In genomic region chr19:31506102-31506501, GRCh38 we compare ENCODE assay signal across 24 cellular contexts.
DNase-seq lines count a peak whose midpoint lies in the region; FAIRE-seq and TF ChIP-seq lines count a peak whose summit lies in the region.
"Had no signal": no experiment of that assay in that cellular context is flagged by ENCODE, and none has a peak within 500 bp of the region (broad histone marks: within the 10 kb centered on the region; RNA-seq: fewer than 3 reads in every experiment).

No MANE protein-coding gene starts in this region.

- H3K4me3 Mint-ChIP-seq in CD4-positive, alpha-beta memory T cell = no peak overlapping the region
- H3K4me3 Mint-ChIP-seq: CD4-positive, CD25-positive, alpha-beta regulatory T cell; CD8-positive, alpha-beta memory T cell had no signal

- TF ChIP-seq CTCF in A673 (conservative IDR thresholded peaks at IDR 0.05; ENCODE audit: low read depth, low read length) (no peak), vagina (IDR thresholded peaks at IDR 0.05) (no peak)

- CTCF ChIA-PET in A673 (lab: Charles Lee) = no interaction called here
- CTCF ChIA-PET in CD4-positive, alpha-beta memory T cell (lab: Charles Lee; ENCODE audit: partially characterized antibody) = no interaction called here

- H4K91ac ChIP-seq in neuronal stem cell (ENCODE audit: low read depth, low read length, poor library complexity) = no peak overlapping the region

- no peak overlapping the region for H2AFZ ChIP-seq in neuronal stem cell (ENCODE audit: low read length)
- H2AFZ ChIP-seq: GM23248 had no signal

- H3K14ac ChIP-seq in neuronal stem cell (ENCODE audit: low read length) = peak overlapping the region; percentile 38

- H2BK15ac ChIP-seq in neuronal stem cell (ENCODE audit: low read length) = no peak overlapping the region

- intact Hi-C loops in A673 (cut with micrococcal nuclease; ENCODE audit: unreplicated experiment) (no loop called here), vagina (cut with DNase I) (no loop called here)
- intact Hi-C loops in CD4-positive, alpha-beta memory T cell (cut with micrococcal nuclease) = no loop called here

- no peak overlapping the region for H3K4me3 ChIP-seq in A673 (ENCODE audit: low read depth, low read length, poor library complexity, severe bottlenecking)
- H3K4me3 ChIP-seq in neuronal stem cell (ENCODE audit: low read length in 2 of 2) = no peak overlapping the region
- H3K4me3 ChIP-seq in vagina = no peak overlapping the region
- no peak overlapping the region for H3K4me3 ChIP-seq in CD4-positive, alpha-beta memory T cell (ENCODE audit: low read length in 2 of 2)
- no peak overlapping the region for H3K4me3 ChIP-seq in effector memory CD4-positive, alpha-beta T cell (ENCODE audit: insufficient read depth, low read depth, low read length, poor library complexity, severe bottlenecking)
- H3K4me3 ChIP-seq: A549, BLaER1, GM12878, GM23248 had no signal

- no peak overlapping the region for H2BK12ac ChIP-seq in neuronal stem cell (ENCODE audit: low read length)

- POLR2A ChIA-PET in A673 (lab: Charles Lee; ENCODE audit: low non-redundant PET) = no interaction called here
- POLR2A ChIA-PET in CD4-positive, alpha-beta memory T cell (lab: Charles Lee; ENCODE audit: partially characterized antibody) = no interaction called here

- no peak overlapping the region for H2AK5ac ChIP-seq in neuronal stem cell (ENCODE audit: low read depth, low read length)

- H3K36me3 ChIP-seq in A673 (ENCODE audit: insufficient read depth, low read length, poor library complexity, severe bottlenecking) (no peaks in the 10 kb centered on the region), neuronal stem cell (replicated peaks in 1 of 2; ENCODE audit: control insufficient read depth in 2 of 2, insufficient read depth in 2 of 2, low read length in 2 of 2) (no peaks in the 10 kb centered on the region), vagina (no peaks in the 10 kb centered on the region)
- H3K36me3 ChIP-seq in CD4-positive, alpha-beta memory T cell (ENCODE audit: insufficient read depth, low read length) = no peaks in the 10 kb centered on the region
- H3K36me3 ChIP-seq in effector memory CD4-positive, alpha-beta T cell (ENCODE audit: control insufficient read depth, insufficient read depth, low read length) = no peaks in the 10 kb centered on the region
- H3K36me3 ChIP-seq: BLaER1 had no signal

- H3K4ac ChIP-seq in neuronal stem cell (ENCODE audit: low read length) = no peak overlapping the region

- no peak overlapping the region for H3K18ac ChIP-seq in neuronal stem cell (ENCODE audit: low read length)

- H3K4me2 ChIP-seq in neuronal stem cell (ENCODE audit: insufficient read depth, low read length, poor library complexity, severe bottlenecking) = no peak overlapping the region
- H3K4me2 ChIP-seq: A549, BLaER1 had no signal

- no peak overlapping the region for H3K9ac ChIP-seq in neuronal stem cell (ENCODE audit: low read depth, low read length, poor library complexity)
- H3K9ac ChIP-seq: BLaER1, GM23248 had no signal

- H3K27me3 Mint-ChIP-seq in CD4-positive, alpha-beta memory T cell = peaks cover 4 to 11% of the 10 kb centered on the region in 2 donors
- H3K27me3 Mint-ChIP-seq: CD4-positive, CD25-positive, alpha-beta regulatory T cell had no signal

- BruUV-seq in A673 (replicated peaks; lab: Mats Ljungman, UMichigan) = no TSS peak

- peaks cover 0 to 2% (median 0%) of the 10 kb centered on the region in 8 donors for H3K9me3 Mint-ChIP-seq in CD4-positive, alpha-beta memory T cell

- no peak for TF ChIP-seq POLR2A in vagina (IDR thresholded peaks at IDR 0.05)

- H3K79me1 ChIP-seq in neuronal stem cell (ENCODE audit: low read depth, low read length) = no peaks in the 10 kb centered on the region

- no CpG with 5 or more reads among the region's 8 CpGs for WGBS in neuronal stem cell (ENCODE audit: extremely low coverage in 2 of 2, insufficient read length in 2 of 2, insufficient replicate concordance in 1 of 2), 2 donors

- H3K9me3 ChIP-seq in A673 (ENCODE audit: low read depth, low read length, poor library complexity, severe bottlenecking) = no peaks in the 10 kb centered on the region
- H3K9me3 ChIP-seq in neuronal stem cell (replicated peaks in 1 of 2; ENCODE audit: control insufficient read depth in 2 of 2, insufficient read depth in 1 of 2, low read depth in 1 of 2, low read length in 2 of 2) = no peaks in the 10 kb centered on the region
- H3K9me3 ChIP-seq in vagina = no peaks in the 10 kb centered on the region
- no peaks in the 10 kb centered on the region for H3K9me3 ChIP-seq in CD4-positive, alpha-beta memory T cell (ENCODE audit: control insufficient read depth in 1 of 2, low read length in 2 of 2)
- no peaks in the 10 kb centered on the region for H3K9me3 ChIP-seq in effector memory CD4-positive, alpha-beta T cell (ENCODE audit: control insufficient read depth, low read length)
- H3K9me3 ChIP-seq: BLaER1 had no signal

- DNase-seq in A673 (ENCODE audit: low spot score) (no peak), ecto neural progenitor cell (ENCODE audit: low spot score) (peak; percentile 4), neuronal stem cell (ENCODE audit: low spot score) (no peak), vagina (ENCODE audit: extremely low spot score in 2 of 2) (peak; percentile 32 to 61), urothelium cell line (ENCODE audit: low spot score) (no peak)
- no peak for DNase-seq in CD4-positive, alpha-beta memory T cell
- no peak for DNase-seq in effector memory CD4-positive, alpha-beta T cell
- DNase-seq: 8988T; CD4-positive, CD25-positive, alpha-beta regulatory T cell; CD8-positive, alpha-beta memory T cell; DMS 273 treated with DMSO at 0.1 percent for 48 hours; DMS79; EL; GDM1; GM23248; H7; HCEC 1CT had no signal

- H4K8ac ChIP-seq in neuronal stem cell (ENCODE audit: low read depth, low read length) = no peak overlapping the region

- no peak overlapping the region for H3K23ac ChIP-seq in neuronal stem cell (ENCODE audit: low read depth, low read length, poor library complexity)

- no peaks in the 10 kb centered on the region for H3K4me1 Mint-ChIP-seq in CD4-positive, alpha-beta memory T cell
- H3K4me1 Mint-ChIP-seq: CD4-positive, CD25-positive, alpha-beta regulatory T cell; CD8-positive, alpha-beta memory T cell had no signal

- no peak for FAIRE-seq in urothelium cell line (lab: Jason Lieb, UNC)
- FAIRE-seq: D721Med, GM12878, GM19239, H1 had no signal

- H3K27me3 ChIP-seq in A673 (replicated peaks; ENCODE audit: insufficient read depth, low read depth, low read length, poor library complexity) = no peaks in the 10 kb centered on the region
- no peaks in the 10 kb centered on the region for H3K27me3 ChIP-seq in neuronal stem cell (ENCODE audit: control insufficient read depth in 3 of 3, insufficient read depth in 3 of 3, low read depth in 1 of 3, low read length in 3 of 3)
- H3K27me3 ChIP-seq in vagina = no peaks in the 10 kb centered on the region
- no peaks in the 10 kb centered on the region for H3K27me3 ChIP-seq in CD4-positive, alpha-beta memory T cell (ENCODE audit: insufficient read depth, low read length)
- H3K27me3 ChIP-seq in effector memory CD4-positive, alpha-beta T cell (replicated peaks; ENCODE audit: control insufficient read depth, insufficient read depth, low read length, poor library complexity, severe bottlenecking) = no peaks in the 10 kb centered on the region
- H3K27me3 ChIP-seq: BLaER1 had no signal

- H3K27ac Mint-ChIP-seq in CD4-positive, alpha-beta memory T cell = no peak overlapping the region
- H3K27ac Mint-ChIP-seq: CD4-positive, CD25-positive, alpha-beta regulatory T cell; CD8-positive, alpha-beta memory T cell had no signal

- peaks cover 6% of the 10 kb centered on the region for H3K4me1 ChIP-seq in A673 (ENCODE audit: insufficient read depth, low read length, poor library complexity, severe bottlenecking)
- no peaks in the 10 kb centered on the region for H3K4me1 ChIP-seq in neuronal stem cell (ENCODE audit: control insufficient read depth in 2 of 2, insufficient read depth in 1 of 2, low read depth in 1 of 2, low read length in 2 of 2)
- no peaks in the 10 kb centered on the region for H3K4me1 ChIP-seq in vagina
- H3K4me1 ChIP-seq in CD4-positive, alpha-beta memory T cell (ENCODE audit: insufficient read depth, low read length) = no peaks in the 10 kb centered on the region
- no peaks in the 10 kb centered on the region for H3K4me1 ChIP-seq in effector memory CD4-positive, alpha-beta T cell (ENCODE audit: control insufficient read depth, insufficient read depth, low read length, poor library complexity, severe bottlenecking)
- H3K4me1 ChIP-seq: A549 had no signal

- H2BK120ac ChIP-seq in neuronal stem cell (ENCODE audit: low read depth, low read length) = no peak overlapping the region

- peak overlapping the region; percentile 11 for H3K27ac ChIP-seq in A673 (ENCODE audit: low read depth, low read length, poor library complexity, severe bottlenecking)
- no peak overlapping the region for H3K27ac ChIP-seq in neuronal stem cell (replicated peaks; ENCODE audit: low read length)
- H3K27ac ChIP-seq in vagina = no peak overlapping the region
- no peak overlapping the region for H3K27ac ChIP-seq in CD4-positive, alpha-beta memory T cell (ENCODE audit: low read depth, low read length)
- no peak overlapping the region for H3K27ac ChIP-seq in effector memory CD4-positive, alpha-beta T cell (ENCODE audit: insufficient read depth, low read length, poor library complexity, severe bottlenecking)
- H3K27ac ChIP-seq: A549, BLaER1, C4-2B, GM23248 had no signal

- no peaks in the 10 kb centered on the region for H3K36me3 Mint-ChIP-seq in CD4-positive, alpha-beta memory T cell
- H3K36me3 Mint-ChIP-seq: CD4-positive, CD25-positive, alpha-beta regulatory T cell; CD8-positive, alpha-beta memory T cell had no signal

- H2BK5ac ChIP-seq in neuronal stem cell (ENCODE audit: low read length) = no peak overlapping the region

Comparison
In these comparisons a context has a peak if more than half of its experiments do, and no peak if none do; other contexts are left out.
1. DNase-seq: peak in ecto neural progenitor cell (single experiment) and vagina (2 of 2); none in A673 (single experiment), neuronal stem cell (single experiment), CD4-positive, alpha-beta memory T cell (0 of 5), urothelium cell line (single experiment) and effector memory CD4-positive, alpha-beta T cell (0 of 3).